In genomic region chr13:32426191-32426980, GRCh38 we compare ENCODE assay signal across 8 cellular contexts. TPM values are rescaled to one million over a fixed set of nuclear protein-coding genes. Genes with fewer than 3 reads are reported as not detected.
DNase-seq lines count a peak whose midpoint lies in the region; ATAC-seq and TF ChIP-seq lines count a peak whose summit lies in the region.

No MANE protein-coding gene starts in this region.

- H3K9ac ChIP-seq in NT2/D1 (ENCODE audit: insufficient read length, low read depth) = peak overlapping the region; percentile 80

- in situ Hi-C loops in GM13977 (cut with MboI; ENCODE audit: low pct_unique_long_range_greater_than_20kb, low sequenced_read_pairs, unreplicated experiment) = no loop called here
- in situ Hi-C loops in gastrocnemius medialis (cut with MboI; ENCODE audit: low sequenced_read_pairs in 4 of 4) = no loop called here

- CTCF ChIA-PET in activated naive CD4-positive, alpha-beta T cell treated with anti-CD3 and anti-CD28 coated beads for 36 hours (lab: Charles Lee) = interaction anchor here (1.6 to 2.5 kb wide), 3 partner anchors 18 to 159 kb away, joined by 3 to 8 read pairs (median 6); partner anchors contain the start of gene PDS5B

- H3K27me3 Mint-ChIP-seq in activated naive CD4-positive, alpha-beta T cell treated with anti-CD3 and anti-CD28 coated beads for 36 hours (ENCODE audit: low read depth) = no peaks in the 10 kb centered on the region

- no peaks in the 10 kb centered on the region for H3K36me3 ChIP-seq in NT2/D1 (ENCODE audit: insufficient read depth, insufficient read length, low read length)
- no peaks in the 10 kb centered on the region for H3K36me3 ChIP-seq in right atrium auricular region
- no peaks in the 10 kb centered on the region for H3K36me3 ChIP-seq in gastrocnemius medialis

- H3K4me1 ChIP-seq in NT2/D1 (ENCODE audit: insufficient read depth, insufficient read length) (no peaks in the 10 kb centered on the region), right atrium auricular region (peaks cover 0 to 19% of the 10 kb centered on the region in 2 donors), gastrocnemius medialis (peaks cover 17 to 18% of the 10 kb centered on the region in 2 donors)

- ATAC-seq in HG02610 (IDR thresholded peaks at IDR 0.05; ENCODE audit: unreplicated experiment) (peak; percentile 42), gastrocnemius medialis (peak in 1 of 2 donors; percentile 28)

- H3K9me3 Mint-ChIP-seq in activated naive CD4-positive, alpha-beta T cell treated with anti-CD3 and anti-CD28 coated beads for 36 hours = no peaks in the 10 kb centered on the region

- peak overlapping the region; percentile 97 for H3K27ac Mint-ChIP-seq in activated naive CD4-positive, alpha-beta T cell treated with anti-CD3 and anti-CD28 coated beads for 36 hours

- peaks cover 20% of the 10 kb centered on the region for H3K27me3 ChIP-seq in NT2/D1 (ENCODE audit: insufficient read depth, insufficient read length)
- H3K27me3 ChIP-seq in right atrium auricular region = no peaks in the 10 kb centered on the region
- H3K27me3 ChIP-seq in gastrocnemius medialis = no peaks in the 10 kb centered on the region

- H3K4me3 Mint-ChIP-seq in activated naive CD4-positive, alpha-beta T cell treated with anti-CD3 and anti-CD28 coated beads for 36 hours = peak overlapping the region; percentile 94

- intact Hi-C loops in activated naive CD4-positive, alpha-beta T cell treated with anti-CD3 and anti-CD28 coated beads for 36 hours (cut with micrococcal nuclease) = loop anchor here (2.0 to 10.0 kb wide), 7 partner anchors 226 to 1392 kb away; partner anchors contain the start of genes FRY and RFC3
- intact Hi-C loops in gastrocnemius medialis (cut with DNase I; ENCODE audit: low total_unique reads) = loop anchor here (2.0 to 5.0 kb wide), 4 partner anchors 104 to 161 kb away; partner anchors contain the start of genes BRCA2, N4BP2L2, PDS5B and ZAR1L

- H3K4me3 ChIP-seq in NT2/D1 (ENCODE audit: insufficient read length, low read depth) (peak overlapping the region; percentile 55), right atrium auricular region (peak overlapping the region; percentile 64 to 74), gastrocnemius medialis (peak overlapping the region; percentile 65 to 96 (median 82))

- H3K4me1 Mint-ChIP-seq in activated naive CD4-positive, alpha-beta T cell treated with anti-CD3 and anti-CD28 coated beads for 36 hours (ENCODE audit: low read depth) = peaks cover 33% of the 10 kb centered on the region

- peak overlapping the region; percentile 79 to 90 for H3K27ac ChIP-seq in right atrium auricular region
- peak overlapping the region; percentile 87 to 96 (median 90) for H3K27ac ChIP-seq in gastrocnemius medialis

- peak in 1 of 2 donors; percentile 10 for TF ChIP-seq POLR2A in gastrocnemius medialis (IDR thresholded peaks at IDR 0.05)

- DNase-seq in GM13977 (ENCODE audit: low spot score) (peak; percentile 76), NT2/D1 (ENCODE audit: low read depth, low spot score) (no peak), right atrium auricular region (ENCODE audit: low spot score) (no peak), gastrocnemius medialis (no peak), NCI-H2029 (lab: John Stamatoyannopoulos, UW) (no peak), NCI-H2107 treated with DMSO at 0.1 percent for 48 hours (lab: John Stamatoyannopoulos, UW; ENCODE audit: unreplicated experiment) (no peak)
- DNase-seq in activated naive CD4-positive, alpha-beta T cell treated with anti-CD3 and anti-CD28 coated beads for 36 hours = peak; percentile 59

- peaks cover 26% of the 10 kb centered on the region for H3K36me3 Mint-ChIP-seq in activated naive CD4-positive, alpha-beta T cell treated with anti-CD3 and anti-CD28 coated beads for 36 hours (ENCODE audit: low read depth)

- no peaks in the 10 kb centered on the region for H3K9me3 ChIP-seq in NT2/D1 (ENCODE audit: insufficient read depth, low read length)
- H3K9me3 ChIP-seq in right atrium auricular region = no peaks in the 10 kb centered on the region
- H3K9me3 ChIP-seq in gastrocnemius medialis = no peaks in the 10 kb centered on the region

- TF ChIP-seq CTCF in GM13977 (IDR thresholded peaks at IDR 0.05; ENCODE audit: extremely low read depth, insufficient read depth, missing control alignments) = no peak
- no peak for TF ChIP-seq CTCF in right atrium auricular region (IDR thresholded peaks at IDR 0.05)
- TF ChIP-seq CTCF in gastrocnemius medialis (IDR thresholded peaks at IDR 0.05 in 4 of 5, conservative IDR thresholded peaks at IDR 0.05 in 1 of 5) = no peak

RNA-seq across cellular contexts. Expression of gene N4BP2L1, which starts 1.5 kb away (rescaled TPM):
- total RNA-seq in activated naive CD4-positive, alpha-beta T cell treated with anti-CD3 and anti-CD28 coated beads for 36 hours = 10 to 100 TPM; 22.6 TPM
- total RNA-seq in right atrium auricular region = 1 to 10 TPM; 3.4 to 5.7 TPM
- 1 to 10 TPM; 6.5 to 10.0 (median 7.2) TPM for total RNA-seq in gastrocnemius medialis

Comparison
In these comparisons a context has a peak if more than half of its experiments do, and no peak if none do; other contexts are left out.
1. DNase-seq: peak in GM13977 (single experiment) and activated naive CD4-positive, alpha-beta T cell treated with anti-CD3 and anti-CD28 coated beads for 36 hours (single experiment); none in NT2/D1 (single experiment), right atrium auricular region (single experiment), gastrocnemius medialis (0 of 2), NCI-H2029 (single experiment) and NCI-H2107 treated with DMSO at 0.1 percent for 48 hours (single experiment).
2. Peak in every context shown above with its lines, with median percentiles within 50 percentile points of each other: H3K4me3 ChIP-seq.